ENCODE assay signal across 2 cellular contexts in genomic region chr17:81684442-81684911, GRCh38.
TF ChIP-seq lines count a peak whose summit lies in the region.

No MANE protein-coding gene starts in this region.

TF ChIP-seq in GM12878, 131 proteins besides CTCF, POLR2A, EP300 and RAD21:
- peak; percentile 53 to 80; a peak in 3 of 4 replicates for TF ChIP-seq BHLHE40 (IDR thresholded peaks at IDR 0.05; ENCODE audit: borderline replicate concordance in 1 of 2, low read depth in 2 of 2, low read length in 1 of 2)
- no peak for TF ChIP-seq USF2 (IDR thresholded peaks at IDR 0.05; ENCODE audit: borderline replicate concordance, low read depth, low read length)
- no peak for TF ChIP-seq JUND (IDR thresholded peaks at IDR 0.05; ENCODE audit: low read depth, low read length)
- TF ChIP-seq, protein P1, sequence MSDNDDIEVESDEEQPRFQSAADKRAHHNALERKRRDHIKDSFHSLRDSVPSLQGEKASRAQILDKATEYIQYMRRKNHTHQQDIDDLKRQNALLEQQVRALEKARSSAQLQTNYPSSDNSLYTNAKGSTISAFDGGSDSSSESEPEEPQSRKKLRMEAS (IDR thresholded peaks at IDR 0.05; ENCODE audit: low read depth, low read length), result peak; percentile 14; the same call in 1 of the 2 replicates
- TF ChIP-seq HDGF (IDR thresholded peaks at IDR 0.05), result no peak
- 0 out of 2 replicates have a peak, but pooled peaks have one; percentile 3 for TF ChIP-seq SPI1 (IDR thresholded peaks at IDR 0.05; ENCODE audit: borderline replicate concordance, insufficient read depth, low read depth, low read length)

TF ChIP-seq in liver, 16 proteins besides CTCF, POLR2A, EP300 and RAD21:
- TF ChIP-seq FOXA1 (IDR thresholded peaks at IDR 0.05) (no peak), RXRA (IDR thresholded peaks at IDR 0.05) (no peak), FOXA2 (IDR thresholded peaks at IDR 0.05) (no peak), HNF4A (conservative IDR thresholded peaks at IDR 0.05) (no peak), GABPA (IDR thresholded peaks at IDR 0.05 in 1 of 2, conservative IDR thresholded peaks at IDR 0.05 in 1 of 2) (no peak), JUND (IDR thresholded peaks at IDR 0.05) (no peak), YY1 (IDR thresholded peaks at IDR 0.05) (no peak), HNF4G (IDR thresholded peaks at IDR 0.05) (no peak), ATF3 (IDR thresholded peaks at IDR 0.05) (no peak), EGR1 (IDR thresholded peaks at IDR 0.05; ENCODE audit: low read depth in 2 of 2) (no peak)
- TF ChIP-seq, protein P2, sequence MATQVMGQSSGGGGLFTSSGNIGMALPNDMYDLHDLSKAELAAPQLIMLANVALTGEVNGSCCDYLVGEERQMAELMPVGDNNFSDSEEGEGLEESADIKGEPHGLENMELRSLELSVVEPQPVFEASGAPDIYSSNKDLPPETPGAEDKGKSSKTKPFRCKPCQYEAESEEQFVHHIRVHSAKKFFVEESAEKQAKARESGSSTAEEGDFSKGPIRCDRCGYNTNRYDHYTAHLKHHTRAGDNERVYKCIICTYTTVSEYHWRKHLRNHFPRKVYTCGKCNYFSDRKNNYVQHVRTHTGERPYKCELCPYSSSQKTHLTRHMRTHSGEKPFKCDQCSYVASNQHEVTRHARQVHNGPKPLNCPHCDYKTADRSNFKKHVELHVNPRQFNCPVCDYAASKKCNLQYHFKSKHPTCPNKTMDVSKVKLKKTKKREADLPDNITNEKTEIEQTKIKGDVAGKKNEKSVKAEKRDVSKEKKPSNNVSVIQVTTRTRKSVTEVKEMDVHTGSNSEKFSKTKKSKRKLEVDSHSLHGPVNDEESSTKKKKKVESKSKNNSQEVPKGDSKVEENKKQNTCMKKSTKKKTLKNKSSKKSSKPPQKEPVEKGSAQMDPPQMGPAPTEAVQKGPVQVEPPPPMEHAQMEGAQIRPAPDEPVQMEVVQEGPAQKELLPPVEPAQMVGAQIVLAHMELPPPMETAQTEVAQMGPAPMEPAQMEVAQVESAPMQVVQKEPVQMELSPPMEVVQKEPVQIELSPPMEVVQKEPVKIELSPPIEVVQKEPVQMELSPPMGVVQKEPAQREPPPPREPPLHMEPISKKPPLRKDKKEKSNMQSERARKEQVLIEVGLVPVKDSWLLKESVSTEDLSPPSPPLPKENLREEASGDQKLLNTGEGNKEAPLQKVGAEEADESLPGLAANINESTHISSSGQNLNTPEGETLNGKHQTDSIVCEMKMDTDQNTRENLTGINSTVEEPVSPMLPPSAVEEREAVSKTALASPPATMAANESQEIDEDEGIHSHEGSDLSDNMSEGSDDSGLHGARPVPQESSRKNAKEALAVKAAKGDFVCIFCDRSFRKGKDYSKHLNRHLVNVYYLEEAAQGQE (IDR thresholded peaks at IDR 0.05), result no peak
- TF ChIP-seq, protein P1 (IDR thresholded peaks at IDR 0.05), result no peak
